In genomic region chr16:88924834-88925539, GRCh38 we compare ENCODE assay signal across 1 cellular context.
TF ChIP-seq lines count a peak whose summit lies in the region.

No MANE protein-coding gene starts in this region.

TF ChIP-seq in HEK293, 187 proteins besides CTCF, POLR2A, EP300 and RAD21 (continued from another document):
- TF ChIP-seq PRDM10 (tag by site-specific recombination; IDR thresholded peaks at IDR 0.05) (no peak), KLF16 (tag by site-specific recombination; IDR thresholded peaks at IDR 0.05) (no peak), ZNF248 (tag by site-specific recombination; IDR thresholded peaks at IDR 0.05) (no peak), ZBTB26 (tag by site-specific recombination; optimal IDR thresholded peaks at IDR 0.05) (no peak), SP7 (tag by site-specific recombination; IDR thresholded peaks at IDR 0.05) (0 out of 2 replicates have a peak, but pooled peaks have one; percentile 20), GLIS2 (tag by site-specific recombination; IDR thresholded peaks at IDR 0.05) (peak; percentile 62), GLIS1 (tag by site-specific recombination; IDR thresholded peaks at IDR 0.05) (peak; percentile 94), ZNF529 (tag by site-specific recombination; IDR thresholded peaks at IDR 0.05; ENCODE audit: insufficient replicate concordance) (no peak), ZNF626 (tag by site-specific recombination; IDR thresholded peaks at IDR 0.05) (no peak), EGR2 (tag by site-specific recombination; IDR thresholded peaks at IDR 0.05; ENCODE audit: low read depth) (no peak), KLF1 (tag by site-specific recombination; IDR thresholded peaks at IDR 0.05) (no peak; the same call in 1 of the 2 replicates), ZNF426 (tag by site-specific recombination; IDR thresholded peaks at IDR 0.05) (no peak), ZNF174 (tag by site-specific recombination; IDR thresholded peaks at IDR 0.05) (no peak), KLF8 (tag by site-specific recombination; IDR thresholded peaks at IDR 0.05) (no peak), ZNF473 (tag by site-specific recombination; IDR thresholded peaks at IDR 0.05) (no peak), ZNF561 (tag by site-specific recombination; IDR thresholded peaks at IDR 0.05; ENCODE audit: borderline replicate concordance) (no peak), ZNF121 (tag by site-specific recombination; IDR thresholded peaks at IDR 0.05) (no peak), ZFP69B (tag by site-specific recombination; IDR thresholded peaks at IDR 0.05) (no peak), ZNF133 (tag by site-specific recombination; IDR thresholded peaks at IDR 0.05) (no peak), ZNF302 (tag by site-specific recombination; IDR thresholded peaks at IDR 0.05; ENCODE audit: low read depth) (no peak)
- TF ChIP-seq, protein P1, sequence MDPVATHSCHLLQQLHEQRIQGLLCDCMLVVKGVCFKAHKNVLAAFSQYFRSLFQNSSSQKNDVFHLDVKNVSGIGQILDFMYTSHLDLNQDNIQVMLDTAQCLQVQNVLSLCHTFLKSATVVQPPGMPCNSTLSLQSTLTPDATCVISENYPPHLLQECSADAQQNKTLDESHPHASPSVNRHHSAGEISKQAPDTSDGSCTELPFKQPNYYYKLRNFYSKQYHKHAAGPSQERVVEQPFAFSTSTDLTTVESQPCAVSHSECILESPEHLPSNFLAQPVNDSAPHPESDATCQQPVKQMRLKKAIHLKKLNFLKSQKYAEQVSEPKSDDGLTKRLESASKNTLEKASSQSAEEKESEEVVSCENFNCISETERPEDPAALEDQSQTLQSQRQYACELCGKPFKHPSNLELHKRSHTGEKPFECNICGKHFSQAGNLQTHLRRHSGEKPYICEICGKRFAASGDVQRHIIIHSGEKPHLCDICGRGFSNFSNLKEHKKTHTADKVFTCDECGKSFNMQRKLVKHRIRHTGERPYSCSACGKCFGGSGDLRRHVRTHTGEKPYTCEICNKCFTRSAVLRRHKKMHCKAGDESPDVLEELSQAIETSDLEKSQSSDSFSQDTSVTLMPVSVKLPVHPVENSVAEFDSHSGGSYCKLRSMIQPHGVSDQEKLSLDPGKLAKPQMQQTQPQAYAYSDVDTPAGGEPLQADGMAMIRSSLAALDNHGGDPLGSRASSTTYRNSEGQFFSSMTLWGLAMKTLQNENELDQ (tag by site-specific recombination; IDR thresholded peaks at IDR 0.05; ENCODE audit: low read depth): no peak
- TF ChIP-seq, protein P2, sequence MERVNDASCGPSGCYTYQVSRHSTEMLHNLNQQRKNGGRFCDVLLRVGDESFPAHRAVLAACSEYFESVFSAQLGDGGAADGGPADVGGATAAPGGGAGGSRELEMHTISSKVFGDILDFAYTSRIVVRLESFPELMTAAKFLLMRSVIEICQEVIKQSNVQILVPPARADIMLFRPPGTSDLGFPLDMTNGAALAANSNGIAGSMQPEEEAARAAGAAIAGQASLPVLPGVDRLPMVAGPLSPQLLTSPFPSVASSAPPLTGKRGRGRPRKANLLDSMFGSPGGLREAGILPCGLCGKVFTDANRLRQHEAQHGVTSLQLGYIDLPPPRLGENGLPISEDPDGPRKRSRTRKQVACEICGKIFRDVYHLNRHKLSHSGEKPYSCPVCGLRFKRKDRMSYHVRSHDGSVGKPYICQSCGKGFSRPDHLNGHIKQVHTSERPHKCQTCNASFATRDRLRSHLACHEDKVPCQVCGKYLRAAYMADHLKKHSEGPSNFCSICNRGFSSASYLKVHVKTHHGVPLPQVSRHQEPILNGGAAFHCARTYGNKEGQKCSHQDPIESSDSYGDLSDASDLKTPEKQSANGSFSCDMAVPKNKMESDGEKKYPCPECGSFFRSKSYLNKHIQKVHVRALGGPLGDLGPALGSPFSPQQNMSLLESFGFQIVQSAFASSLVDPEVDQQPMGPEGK (tag by site-specific recombination; IDR thresholded peaks at IDR 0.05): peak; percentile 60
- TF ChIP-seq, protein P3, sequence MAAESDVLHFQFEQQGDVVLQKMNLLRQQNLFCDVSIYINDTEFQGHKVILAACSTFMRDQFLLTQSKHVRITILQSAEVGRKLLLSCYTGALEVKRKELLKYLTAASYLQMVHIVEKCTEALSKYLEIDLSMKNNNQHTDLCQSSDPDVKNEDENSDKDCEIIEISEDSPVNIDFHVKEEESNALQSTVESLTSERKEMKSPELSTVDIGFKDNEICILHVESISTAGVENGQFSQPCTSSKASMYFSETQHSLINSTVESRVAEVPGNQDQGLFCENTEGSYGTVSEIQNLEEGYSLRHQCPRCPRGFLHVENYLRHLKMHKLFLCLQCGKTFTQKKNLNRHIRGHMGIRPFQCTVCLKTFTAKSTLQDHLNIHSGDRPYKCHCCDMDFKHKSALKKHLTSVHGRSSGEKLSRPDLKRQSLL (tag by site-specific recombination; IDR thresholded peaks at IDR 0.05): no peak
TF ChIP-seq in HEK293: peak in this region for 17.
